8 cellular contexts compared by ENCODE assay signal in the genomic region with DNA sequence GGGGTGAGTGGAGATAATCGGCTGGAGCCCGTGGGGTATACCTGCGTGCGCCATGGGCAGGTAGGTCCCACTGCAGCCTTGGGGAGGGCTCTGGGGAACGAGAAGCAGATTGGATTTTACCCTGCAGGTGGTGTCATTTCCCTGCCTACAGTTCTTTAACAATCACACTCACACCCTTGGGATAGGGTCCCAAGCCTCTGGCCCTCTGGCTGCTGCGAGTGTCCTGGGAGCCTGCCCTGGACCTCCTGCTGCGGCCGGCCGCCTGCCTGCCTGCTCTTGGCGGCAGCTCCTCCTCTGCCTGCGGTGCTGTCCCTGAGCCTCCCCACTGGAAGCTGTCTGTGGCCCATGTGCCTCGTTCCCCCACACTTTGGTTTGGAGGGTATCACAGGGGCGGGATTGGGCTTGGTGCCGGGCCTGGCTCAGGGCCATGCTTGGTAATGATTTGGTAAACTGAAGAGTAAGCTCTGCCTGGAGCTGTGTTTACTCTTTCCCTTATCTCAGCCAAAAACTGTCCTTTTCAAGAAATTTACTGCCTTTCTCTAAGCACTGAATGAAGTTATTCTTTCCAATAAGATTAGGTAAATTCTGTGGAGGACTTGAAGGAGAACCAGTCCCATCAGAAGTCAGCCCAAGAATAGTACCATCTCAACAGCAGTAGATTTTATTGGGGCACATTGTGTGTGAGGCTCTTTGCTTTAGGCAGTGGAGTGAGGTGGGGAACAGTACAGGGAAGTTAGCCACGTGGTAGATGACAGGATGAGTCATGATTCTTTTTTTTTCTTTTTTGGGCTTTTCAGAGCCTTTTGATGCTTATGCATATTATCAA.
DNase-seq lines count a peak whose midpoint lies in the region; ATAC-seq lines count a peak whose summit lies in the region.

No MANE protein-coding gene starts in this region.

- DNase-seq in EL (peak; percentile 55), OCI-M1 (lab: John Stamatoyannopoulos, UW) (peak; percentile 78), fibroblast of gingiva (ENCODE audit: low read depth) (peak; percentile 46), pons (ENCODE audit: low spot score) (peak; percentile 44), HuH-7.5 (ENCODE audit: low spot score) (no peak), NCI-H774 (lab: John Stamatoyannopoulos, UW) (no peak)
- DNase-seq in stimulated activated CD8-positive, alpha-beta memory T cell treated with anti-CD3 and anti-CD28 coated beads, Interleukin-4, amount 100 ng/mL, for 48 hours: no peak

- no peak for ATAC-seq in HG03565 (IDR thresholded peaks at IDR 0.05; ENCODE audit: unreplicated experiment)

Comparison
In these comparisons a context has a peak if more than half of its experiments do, and no peak if none do; other contexts are left out.
1. DNase-seq: peak in EL (single experiment), OCI-M1 (single experiment), fibroblast of gingiva (single experiment) and pons (single experiment); none in HuH-7.5 (single experiment), stimulated activated CD8-positive, alpha-beta memory T cell treated with anti-CD3 and anti-CD28 coated beads, Interleukin-4, amount 100 ng/mL, for 48 hours (single experiment) and NCI-H774 (single experiment).